Comparison of ENCODE assay signal across 19 cellular contexts in genomic region chr2:126506786-126507185, GRCh38.
"Had no signal": no experiment of that assay in that cellular context is flagged by ENCODE, and none has a peak within 500 bp of the region (broad histone marks: within the 10 kb centered on the region; RNA-seq: fewer than 3 reads in every experiment).

No MANE protein-coding gene starts in this region.

- DNase-seq: activated B cell treated with CpG ODN at 0.5 μM for 24 hours; activated CD4-positive, alpha-beta T cell treated with anti-CD3 and anti-CD28 coated beads for 48 hours; activated CD8-positive, alpha-beta memory T cell treated with anti-CD3 and anti-CD28 coated beads, Interleukin-2, amount 50 U/mL, for 4 hours; activated naive CD4-positive, alpha-beta T cell treated with anti-CD3 and anti-CD28 coated beads, Interleukin-2, amount 10 ng/mL, durations not matched to agents 7 days and 5 days; activated naive CD8-positive, alpha-beta T cell treated with anti-CD3 and anti-CD28 coated beads, Interleukin-2, amount 50 U/mL, for 24 hours; activated T-cell treated with anti-CD3 and anti-CD28 coated beads, Interleukin-2, amount 50 U/mL, for 4 hours; anterior cingulate cortex; caudate nucleus; glutamatergic neuron; hippocampal formation; left colon; lower lobe of right lung; midbrain; psoas muscle; right cardiac atrium; stimulated activated naive CD8-positive, alpha-beta T cell treated with anti-CD3 and anti-CD28 coated beads, Interleukin-15, Interleukin-2, amounts not matched to agents 100 U/mL and 50 U/mL, for 24 hours; substantia nigra; tibial artery had no signal

- H3K36me3 ChIP-seq: lower lobe of right lung, tibial artery had no signal

- H3K9me3 ChIP-seq: lower lobe of right lung, psoas muscle, tibial artery had no signal

- H3K4me1 ChIP-seq: lower lobe of right lung, psoas muscle, tibial artery had no signal

- ATAC-seq: activated naive CD8-positive, alpha-beta T cell treated with anti-CD3 and anti-CD28 coated beads, Interleukin-2, amount 50 U/mL, for 24 hours; activated T-cell treated with anti-CD3 and anti-CD28 coated beads, Interleukin-2, amount 50 U/mL, for 4 hours; left colon; lower lobe of right lung; psoas muscle; stimulated activated naive CD8-positive, alpha-beta T cell treated with anti-CD3 and anti-CD28 coated beads, Interleukin-15, Interleukin-2, amounts not matched to agents 100 U/mL and 50 U/mL, for 24 hours had no signal

- H3K4me3 ChIP-seq: lower lobe of right lung, psoas muscle, skin epidermis, tibial artery had no signal

- H3K27me3 ChIP-seq: tibial artery had no signal

- H3K27ac ChIP-seq: lower lobe of right lung, psoas muscle, skin epidermis, tibial artery had no signal
